Comparison of ENCODE assay signal across 23 cellular contexts in the genomic region with DNA sequence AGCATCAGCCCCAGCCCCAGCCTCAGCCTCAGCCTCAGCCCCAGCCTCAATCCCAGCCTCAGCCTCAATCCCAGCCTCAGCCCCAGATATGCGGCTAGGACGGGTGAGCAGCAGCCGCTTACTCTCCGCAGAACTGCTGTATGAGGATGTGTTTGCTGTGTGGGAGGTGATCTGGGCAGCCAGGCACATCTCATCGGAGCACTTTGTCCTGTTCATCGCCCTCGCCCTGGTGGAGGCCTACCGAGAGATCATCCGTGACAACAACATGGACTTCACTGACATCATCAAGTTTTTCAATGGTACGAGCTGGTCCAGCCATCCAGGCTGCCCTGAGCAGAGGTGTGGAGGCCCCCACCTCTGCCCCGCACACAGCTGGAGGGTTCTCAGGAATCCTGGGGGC.
"Had no signal": no experiment of that assay in that cellular context is flagged by ENCODE, and none has a peak within 500 bp of the region (broad histone marks: within the 10 kb centered on the region; RNA-seq: fewer than 3 reads in every experiment).

No MANE protein-coding gene starts in this region.

- H3K4me3 ChIP-seq: ascending aorta, colonic mucosa, hepatocyte, stomach, suprapubic skin, transverse colon, uterus had no signal

- H3K27me3 ChIP-seq: ascending aorta, colonic mucosa, foreskin keratinocyte, hepatocyte, stomach, suprapubic skin, transverse colon, uterus had no signal

- H3K36me3 ChIP-seq: colonic mucosa, transverse colon, uterus had no signal

- H2AFZ ChIP-seq: hepatocyte had no signal

- H3K4me2 ChIP-seq: hepatocyte had no signal

- H3K4me1 ChIP-seq: colonic mucosa, foreskin keratinocyte, uterus had no signal

- H3K9me3 ChIP-seq: ascending aorta, colonic mucosa, stomach, suprapubic skin, transverse colon, uterus had no signal

- H3K27ac ChIP-seq: ascending aorta, colonic mucosa, foreskin keratinocyte, hepatocyte, stomach, suprapubic skin, transverse colon, uterus had no signal

- ATAC-seq: activated CD8-positive, alpha-beta memory T cell treated with anti-CD3 and anti-CD28 coated beads, Interleukin-2, amount 10 ng/mL, durations not matched to agents 7 days and 5 days; activated CD8-positive, alpha-beta T cell treated with anti-CD3 and anti-CD28 coated beads for 36 hours; activated naive CD4-positive, alpha-beta T cell treated with anti-CD3 and anti-CD28 coated beads, Interleukin-2, amount 50 U/mL, for 72 hours; foreskin keratinocyte; left ventricle myocardium superior; natural killer cell; sciatic nerve; stimulated activated effector memory CD8-positive, alpha-beta T cell treated with anti-CD3 and anti-CD28 coated beads, Interleukin-12 subunit alpha, Interleukin-12 subunit beta, amount 100 ng/mL, for 72 hours had no signal

- DNase-seq: activated CD4-positive, alpha-beta T cell treated with anti-CD3 and anti-CD28 coated beads for 48 hours; activated CD4-positive, CD25-positive, alpha-beta regulatory T cell; activated CD8-positive, alpha-beta memory T cell treated with anti-CD3 and anti-CD28 coated beads, Interleukin-2, amount 10 ng/mL, durations not matched to agents 7 days and 5 days; activated CD8-positive, alpha-beta T cell treated with anti-CD3 and anti-CD28 coated beads for 36 hours; activated T-cell treated with anti-CD3 and anti-CD28 coated beads for 4 hours; central memory CD4-positive, alpha-beta T cell; colonic mucosa; foreskin keratinocyte; immature natural killer cell; left ventricle myocardium superior; midbrain; natural killer cell; small intestine; stimulated activated CD4-positive, alpha-beta T cell treated with anti-CD3 and anti-CD28 coated beads, Interleukin-2, amount 100 ng/mL, for 24 hours; stomach; transverse colon; uterus had no signal
